Comparison of ENCODE assay signal across 8 cellular contexts in genomic region chr13:106533101-106533939, GRCh38. TPM values are rescaled to one million over a fixed set of nuclear protein-coding genes. Genes with fewer than 3 reads are reported as not detected.
DNase-seq lines count a peak whose midpoint lies in the region; ATAC-seq and TF ChIP-seq lines count a peak whose summit lies in the region.

No MANE protein-coding gene starts in this region.

- peak overlapping the region; percentile 43 for H3K27ac ChIP-seq in PC-3 (ENCODE audit: low read length)
- peak overlapping the region; percentile 42 to 83 for H3K27ac ChIP-seq in right atrium auricular region
- peak overlapping the region; percentile 15 for H3K27ac ChIP-seq in parathyroid adenoma

- ATAC-seq in PC-3 = peak; percentile 28
- no peak for ATAC-seq in HG02981 (IDR thresholded peaks at IDR 0.05; ENCODE audit: unreplicated experiment)

- POLR2A ChIA-PET in PC-3 (lab: Charles Lee; ENCODE audit: unreplicated experiment) = interaction anchor here (0.6 kb wide), 1 partner anchor 14 kb away, joined by 5 read pairs; no protein-coding TSS in a partner anchor

- DNase-seq in COLO668 (lab: John Stamatoyannopoulos, UW; ENCODE audit: unreplicated experiment) (peak; percentile 95), HFFc6 (peak; percentile 70), PC-3 (peak; percentile 78), astrocyte of the hippocampus (ENCODE audit: low read depth, low spot score) (peak; percentile 95), right atrium auricular region (ENCODE audit: low spot score) (peak; percentile 85)
- no peak for DNase-seq in stimulated activated naive CD4-positive, alpha-beta T cell treated with Interleukin-2 at 50 U/mL for 16 hours (lab: John Stamatoyannopoulos, UW)

- peaks cover 48% of the 10 kb centered on the region for H3K4me1 Mint-ChIP-seq in HFFc6 (ENCODE audit: low read depth)

- TF ChIP-seq CTCF in HFFc6 (IDR thresholded peaks at IDR 0.05) (peak; percentile 81), PC-3 (conservative IDR thresholded peaks at IDR 0.05; ENCODE audit: low read depth, low read length) (peak; percentile 58), right atrium auricular region (IDR thresholded peaks at IDR 0.05) (peak; percentile 32 to 87), parathyroid adenoma (IDR thresholded peaks at IDR 0.05) (peak; percentile 50)

- no peaks in the 10 kb centered on the region for H3K9me2 ChIP-seq in PC-3 (replicated peaks; ENCODE audit: low read length)

- peaks cover 4% of the 10 kb centered on the region; the same call in 1 of the 2 replicates for H3K27me3 Mint-ChIP-seq in HFFc6 (ENCODE audit: insufficient read depth)

- H3K4me3 ChIP-seq in PC-3 (ENCODE audit: low read length) (peak overlapping the region; percentile 84), right atrium auricular region (peak overlapping the region; percentile 56 to 72), parathyroid adenoma (ENCODE audit: low read depth, low read length) (peak overlapping the region; percentile 68)

- H3K4me1 ChIP-seq in PC-3 (ENCODE audit: insufficient read depth, low read length) (peaks cover 27% of the 10 kb centered on the region), right atrium auricular region (peaks cover 0 to 32% of the 10 kb centered on the region in 2 donors), parathyroid adenoma (no peaks in the 10 kb centered on the region)

- H3K4me2 ChIP-seq in PC-3 (ENCODE audit: low read length) (peak overlapping the region; percentile 93), parathyroid adenoma (ENCODE audit: low read length) (peak overlapping the region; percentile 68)

- no peak overlapping the region for H2AFZ ChIP-seq in PC-3 (ENCODE audit: low read length)
- H2AFZ ChIP-seq in parathyroid adenoma = peak overlapping the region; percentile 53

- H3K9me3 ChIP-seq in PC-3 (ENCODE audit: low read length) (no peaks in the 10 kb centered on the region), right atrium auricular region (no peaks in the 10 kb centered on the region), parathyroid adenoma (ENCODE audit: control insufficient read depth, low read length) (no peaks in the 10 kb centered on the region)

- peaks cover 34% of the 10 kb centered on the region for H4K20me1 ChIP-seq in PC-3 (ENCODE audit: low read length)

- H3K4me3 Mint-ChIP-seq in HFFc6 = peak overlapping the region; percentile 93

- CTCF ChIA-PET in PC-3 (lab: Charles Lee) = no interaction called here

- H3K9me3 Mint-ChIP-seq in HFFc6 = no peaks in the 10 kb centered on the region

- no peaks in the 10 kb centered on the region for H3F3A ChIP-seq in PC-3 (ENCODE audit: low read length, unreplicated experiment)

- H3K9ac ChIP-seq in PC-3 (ENCODE audit: low read length) = peak overlapping the region; percentile 72
- H3K9ac ChIP-seq in parathyroid adenoma = no peak overlapping the region

- peak overlapping the region; percentile 88 for H3K27ac Mint-ChIP-seq in HFFc6

- peaks cover 65% of the 10 kb centered on the region for H3K79me2 ChIP-seq in PC-3 (ENCODE audit: low read length)
- no peaks in the 10 kb centered on the region for H3K79me2 ChIP-seq in parathyroid adenoma

- intact Hi-C loops in PC-3 (cut with micrococcal nuclease) = loop anchor here (2.0 to 10.0 kb wide), 8 partner anchors 156 to 1091 kb away; no protein-coding TSS in a partner anchor

- BruUV-seq in PC-3 (replicated peaks; lab: Mats Ljungman, UMichigan) = TSS peak; percentile 31

- peaks cover 12% of the 10 kb centered on the region; the same call in 1 of the 2 replicates for H3K36me3 Mint-ChIP-seq in HFFc6 (ENCODE audit: low read depth)

- no peaks in the 10 kb centered on the region for H3K27me3 ChIP-seq in PC-3 (ENCODE audit: low read length)
- H3K27me3 ChIP-seq in right atrium auricular region = no peaks in the 10 kb centered on the region
- no peaks in the 10 kb centered on the region for H3K27me3 ChIP-seq in parathyroid adenoma (ENCODE audit: control insufficient read depth, insufficient read depth, low read length)

- H3K36me3 ChIP-seq in PC-3 (ENCODE audit: low read depth, low read length) = no peaks in the 10 kb centered on the region
- no peaks in the 10 kb centered on the region for H3K36me3 ChIP-seq in right atrium auricular region
- no peaks in the 10 kb centered on the region for H3K36me3 ChIP-seq in parathyroid adenoma (ENCODE audit: control insufficient read depth, insufficient read depth, low read length)

RNA-seq across cellular contexts. Expression of gene EFNB2, which starts 2.1 kb away (rescaled TPM):
- total RNA-seq in HFFc6 (2021; fragmentation: NEBNext Ultra II Directional; extraction: Animal tissue kit (Norgen Biotek cat#: 25700)) = 10 to 100 TPM in 5 of 6 experiments, 1 to 10 TPM in 1; 8.1 to 32.5 (median 30.6) TPM
- total RNA-seq in PC-3 (2014; rRNA removed) (16.4 and 17.5 TPM in 2 replicates), right atrium auricular region (10 to 100 TPM; 15.5 to 17.4 TPM)

RNA-seq across cellular contexts. Expression of gene ARGLU1, which starts 34.6 kb away (rescaled TPM):
- 10 to 100 TPM; 30.3 to 39.4 (median 38.0) TPM for total RNA-seq in HFFc6 (2021; fragmentation: NEBNext Ultra II Directional; extraction: Animal tissue kit (Norgen Biotek cat#: 25700))
- 31.8 and 44.3 TPM in 2 replicates for total RNA-seq in PC-3 (2014; rRNA removed)
- 10 to 100 TPM; 26.1 to 39.9 TPM for total RNA-seq in right atrium auricular region
